ENCODE assay signal across 26 cellular contexts in the genomic region with DNA sequence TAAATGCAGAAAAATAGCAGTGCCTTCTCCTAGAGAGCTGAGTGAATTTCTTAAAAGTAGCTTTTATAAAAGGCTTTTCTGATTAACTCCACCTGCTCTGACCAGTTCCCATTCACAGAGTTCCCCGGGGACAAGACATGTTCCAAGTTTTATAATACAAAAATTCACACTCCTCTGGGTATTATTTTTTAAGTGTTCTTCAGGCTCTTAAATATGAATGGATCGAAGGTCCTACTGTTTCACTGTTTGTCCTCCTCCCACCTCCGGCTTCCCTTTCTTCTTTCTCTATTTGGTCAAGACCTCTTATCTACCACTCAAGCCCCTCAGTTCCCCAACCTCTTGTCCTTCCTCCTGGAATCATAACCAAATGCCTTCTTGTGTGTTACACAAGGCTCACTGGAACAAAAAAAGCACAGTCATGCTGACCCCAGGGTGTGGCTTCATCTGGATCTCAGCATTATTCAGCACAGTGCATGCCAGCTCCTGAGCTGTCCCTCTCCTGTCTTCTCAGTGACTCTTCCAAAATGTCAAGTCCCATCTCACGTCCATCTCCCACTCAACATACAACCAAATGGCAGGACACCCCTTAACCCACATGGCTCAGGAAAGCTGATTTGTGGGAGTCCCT.
DNase-seq lines count a peak whose midpoint lies in the region; ATAC-seq and TF ChIP-seq lines count a peak whose summit lies in the region.
"Had no signal": no experiment of that assay in that cellular context is flagged by ENCODE, and none has a peak within 500 bp of the region (broad histone marks: within the 10 kb centered on the region; RNA-seq: fewer than 3 reads in every experiment).

No MANE protein-coding gene starts in this region.

- no peaks in the 10 kb centered on the region for H3K36me3 ChIP-seq in heart right ventricle
- no peaks in the 10 kb centered on the region for H3K36me3 ChIP-seq in sigmoid colon
- H3K36me3 ChIP-seq: esophagus squamous epithelium, ovary, vagina, WERI-Rb-1 had no signal

- DNase-seq in CMK (ENCODE audit: low read depth) (peak; percentile 0), OCI-M1 (lab: John Stamatoyannopoulos, UW) (peak; percentile 94), heart right ventricle (no peak), sigmoid colon (peak; percentile 73), NCI-H345 (lab: John Stamatoyannopoulos, UW) (no peak)
- no peak for DNase-seq in activated naive CD4-positive, alpha-beta T cell treated with anti-CD3 and anti-CD28 coated beads for 36 hours
- DNase-seq: activated CD4-positive, alpha-beta memory T cell treated with anti-CD3 and anti-CD28 coated beads for 36 hours; activated effector memory CD4-positive, alpha-beta T cell treated with Interleukin-2 at 50 U/mL for 16 hours; CD4-positive, alpha-beta memory T cell; DND-41; esophagus squamous epithelium; kidney glomerular epithelial cell; natural killer cell; NCI-H1092; NCI-H2029 treated with DMSO at 0.1 percent for 48 hours; NCI-H226; NK-92 treated with Interleukin-12 subunit alpha and Interleukin-12 subunit beta, amount 100 ng/mL, for 24 hours; T-helper 2 cell; WERI-Rb-1 had no signal

- H3K9me3 Mint-ChIP-seq in activated naive CD4-positive, alpha-beta T cell treated with anti-CD3 and anti-CD28 coated beads for 36 hours: peaks cover 1% of the 10 kb centered on the region
- H3K9me3 Mint-ChIP-seq: natural killer cell had no signal

- H3K4me3 ChIP-seq in heart right ventricle (no peak overlapping the region), sigmoid colon (no peak overlapping the region)
- H3K4me3 ChIP-seq: coronary artery, esophagus squamous epithelium, ovary, SK-N-MC, vagina had no signal

- H3K36me3 Mint-ChIP-seq in activated naive CD4-positive, alpha-beta T cell treated with anti-CD3 and anti-CD28 coated beads for 36 hours (ENCODE audit: low read depth): no peaks in the 10 kb centered on the region
- H3K36me3 Mint-ChIP-seq: activated CD4-positive, alpha-beta memory T cell treated with anti-CD3 and anti-CD28 coated beads for 36 hours; brain; CD4-positive, alpha-beta memory T cell; natural killer cell had no signal

- TF ChIP-seq POLR2A in sigmoid colon (IDR thresholded peaks at IDR 0.05): no peak

- no peak overlapping the region for H3K27ac ChIP-seq in heart right ventricle
- H3K27ac ChIP-seq in sigmoid colon: no peak overlapping the region
- H3K27ac ChIP-seq: coronary artery, esophagus squamous epithelium, KMS-11, ovary, SK-N-MC, vagina, WERI-Rb-1 had no signal

- no peak for TF ChIP-seq EP300 in sigmoid colon (IDR thresholded peaks at IDR 0.05)

- no peak overlapping the region for H3K4me3 Mint-ChIP-seq in activated naive CD4-positive, alpha-beta T cell treated with anti-CD3 and anti-CD28 coated beads for 36 hours
- H3K4me3 Mint-ChIP-seq: activated CD4-positive, alpha-beta memory T cell treated with anti-CD3 and anti-CD28 coated beads for 36 hours; brain; CD4-positive, alpha-beta memory T cell; natural killer cell had no signal

- H3K4me1 ChIP-seq in heart right ventricle (peaks cover 0 to 8% (median 0%) of the 10 kb centered on the region in 9 donors), sigmoid colon (no peaks in the 10 kb centered on the region)
- H3K4me1 ChIP-seq: esophagus squamous epithelium, vagina had no signal

- H3K27ac Mint-ChIP-seq in activated naive CD4-positive, alpha-beta T cell treated with anti-CD3 and anti-CD28 coated beads for 36 hours: no peak overlapping the region
- H3K27ac Mint-ChIP-seq: activated CD4-positive, alpha-beta memory T cell treated with anti-CD3 and anti-CD28 coated beads for 36 hours; brain; CD4-positive, alpha-beta memory T cell; natural killer cell had no signal

- H3K27me3 Mint-ChIP-seq in activated naive CD4-positive, alpha-beta T cell treated with anti-CD3 and anti-CD28 coated beads for 36 hours (ENCODE audit: low read depth): no peaks in the 10 kb centered on the region
- H3K27me3 Mint-ChIP-seq: activated CD4-positive, alpha-beta memory T cell treated with anti-CD3 and anti-CD28 coated beads for 36 hours; brain; CD4-positive, alpha-beta memory T cell had no signal

- CTCF ChIA-PET in activated naive CD4-positive, alpha-beta T cell treated with anti-CD3 and anti-CD28 coated beads for 36 hours (lab: Charles Lee): no interaction called here

- intact Hi-C loops in heart right ventricle (cut with DNase I): no loop called here
- intact Hi-C loops in sigmoid colon (cut with DNase I): no loop called here
- intact Hi-C loops in activated naive CD4-positive, alpha-beta T cell treated with anti-CD3 and anti-CD28 coated beads for 36 hours (cut with micrococcal nuclease): no loop called here

- ATAC-seq in heart right ventricle: peak in 6 of 8 donors; percentile 30 to 86 (median 60)
- ATAC-seq in GM18858 (IDR thresholded peaks at IDR 0.05; ENCODE audit: unreplicated experiment): no peak
- ATAC-seq: natural killer cell had no signal

- 60 to 80% methylated on average over 4 of the region's 4 CpGs for WGBS in heart right ventricle, 2 donors
- 78 to 81% methylated on average over 4 of the region's 4 CpGs for WGBS in sigmoid colon, 2 donors

- H3K27me3 ChIP-seq in heart right ventricle (no peaks in the 10 kb centered on the region), sigmoid colon (no peaks in the 10 kb centered on the region)
- H3K27me3 ChIP-seq: esophagus squamous epithelium, ovary, vagina had no signal

- H3K9me3 ChIP-seq in heart right ventricle: no peaks in the 10 kb centered on the region
- H3K9me3 ChIP-seq in sigmoid colon: no peaks in the 10 kb centered on the region
- H3K9me3 ChIP-seq: esophagus squamous epithelium, ovary, vagina had no signal

- TF ChIP-seq CTCF in heart right ventricle (IDR thresholded peaks at IDR 0.05): no peak
- no peak for TF ChIP-seq CTCF in sigmoid colon (IDR thresholded peaks at IDR 0.05)

- no peaks in the 10 kb centered on the region for H3K4me1 Mint-ChIP-seq in activated naive CD4-positive, alpha-beta T cell treated with anti-CD3 and anti-CD28 coated beads for 36 hours (ENCODE audit: low read depth)
- H3K4me1 Mint-ChIP-seq: CD4-positive, alpha-beta memory T cell; natural killer cell had no signal

Comparison
In these comparisons a context has a peak if more than half of its experiments do, and no peak if none do; other contexts are left out.
1. DNase-seq: peak in CMK (single experiment), OCI-M1 (single experiment) and sigmoid colon (single experiment); none in heart right ventricle (0 of 2), NCI-H345 (single experiment) and activated naive CD4-positive, alpha-beta T cell treated with anti-CD3 and anti-CD28 coated beads for 36 hours (single experiment).